ENCODE assay signal across 10 cellular contexts in genomic region chr16:52540910-52541309, GRCh38. TPM values are rescaled to one million over a fixed set of nuclear protein-coding genes. Genes with fewer than 3 reads are reported as not detected.
"Had no signal": no experiment of that assay in that cellular context is flagged by ENCODE, and none has a peak within 500 bp of the region (broad histone marks: within the 10 kb centered on the region; RNA-seq: fewer than 3 reads in every experiment).

No MANE protein-coding gene starts in this region.

- H3K9me3 ChIP-seq: HAP-1 had no signal

- ATAC-seq: HCT116 had no signal

- DNase-seq: GM23248, GOT3, H7, HFFc6, KBM-7 had no signal

- H3K36me3 ChIP-seq: HAP-1 had no signal

- H3K4me3 ChIP-seq: GM23248, HAP-1 had no signal

- H3K27ac ChIP-seq: GM23248, KMS-11 had no signal

- FAIRE-seq: HTR-8/SVneo had no signal

RNA-seq across cellular contexts. Expression of gene TOX3, which starts 6.0 kb away (rescaled TPM):
- total RNA-seq: GM23248, HFFc6 had no signal
- polyA plus RNA-seq: GM23248, IgD-negative memory B cell had no signal
